In the genomic region with DNA sequence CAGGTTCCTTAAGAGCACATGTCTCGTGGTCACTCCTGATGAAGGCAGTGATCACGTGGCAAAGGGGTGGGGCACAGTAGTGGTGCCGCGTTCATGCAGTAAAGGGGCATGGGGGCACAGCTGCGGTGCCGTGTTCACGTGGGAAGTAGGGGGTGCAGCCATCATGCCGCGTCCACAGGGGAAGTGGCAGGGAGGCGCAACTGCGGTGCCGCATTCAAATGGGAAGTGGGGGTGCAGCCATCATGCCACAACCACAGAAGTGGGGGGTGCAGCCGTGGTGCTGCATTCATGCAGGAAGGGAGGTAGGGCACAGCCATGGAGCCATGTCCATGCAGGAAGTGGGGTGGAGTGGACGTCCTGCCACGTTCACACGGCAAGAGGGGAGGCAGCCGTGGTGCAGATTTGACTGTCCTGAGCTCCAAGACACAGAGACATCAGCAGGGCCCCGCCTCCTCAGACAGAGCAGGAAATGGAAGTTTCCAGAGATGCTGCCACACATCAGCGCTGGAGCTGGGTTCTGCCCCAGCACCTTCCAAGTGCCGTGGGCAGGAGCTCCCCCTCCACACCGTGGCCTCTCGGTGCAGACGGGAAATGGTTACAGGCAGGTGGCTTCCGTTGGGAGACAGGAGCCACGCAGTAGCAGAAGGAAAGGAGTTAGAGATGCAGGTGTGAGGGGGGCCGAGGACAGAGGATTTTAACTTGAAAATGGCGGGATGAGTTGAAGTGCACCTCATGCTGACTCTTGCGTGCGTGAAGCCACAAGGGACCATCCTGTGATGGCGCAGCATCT, we compare ENCODE assay signal across 8 cellular contexts.
A peak's percentile ranks its signal among the peaks of the same experiment; 100 is the strongest.
DNase-seq lines count a peak whose midpoint lies in the region; ATAC-seq and TF ChIP-seq lines count a peak whose summit lies in the region.

No MANE protein-coding gene starts in this region.

- H3K27me3 Mint-ChIP-seq in IgD-negative memory B cell (peaks cover 13% of the 10 kb centered on the region), nephron progenitor cell (ENCODE audit: low read depth, poor library complexity) (no peaks in the 10 kb centered on the region)
- H3K27me3 Mint-ChIP-seq in stimulated activated naive CD8-positive, alpha-beta T cell treated with anti-CD3 and anti-CD28 coated beads, Interleukin-15, Interleukin-2, amounts not matched to agents 100 ng/mL and 50 ng/mL, for 24 hours: no peaks in the 10 kb centered on the region

- no peak for ATAC-seq in HG03469 (IDR thresholded peaks at IDR 0.05; ENCODE audit: unreplicated experiment)

- DNase-seq in activated T-cell treated with anti-CD3 and anti-CD28 coated beads, Interleukin-2, amount 50 U/mL, for 1 hour: peak; percentile 61
- peak; percentile 69 for DNase-seq in medulla oblongata (ENCODE audit: extremely low spot score)
- DNase-seq in nephron progenitor cell: no peak
- no peak for DNase-seq in NCI-H128 (lab: John Stamatoyannopoulos, UW; ENCODE audit: unreplicated experiment)
- no peak for DNase-seq in HUDEP-2 (lab: John Stamatoyannopoulos, UW; ENCODE audit: unreplicated experiment in 76 of 76)

- H3K9me3 Mint-ChIP-seq in IgD-negative memory B cell: no peaks in the 10 kb centered on the region
- H3K9me3 Mint-ChIP-seq in stimulated activated naive CD8-positive, alpha-beta T cell treated with anti-CD3 and anti-CD28 coated beads, Interleukin-15, Interleukin-2, amounts not matched to agents 100 ng/mL and 50 ng/mL, for 24 hours: no peaks in the 10 kb centered on the region
- no peaks in the 10 kb centered on the region for H3K9me3 Mint-ChIP-seq in nephron progenitor cell

- H3K4me1 Mint-ChIP-seq in IgD-negative memory B cell (peaks cover 46 to 62% (median 51%) of the 10 kb centered on the region in 3 donors), nephron progenitor cell (peaks cover 12% of the 10 kb centered on the region)
- H3K4me1 Mint-ChIP-seq in stimulated activated naive CD8-positive, alpha-beta T cell treated with anti-CD3 and anti-CD28 coated beads, Interleukin-15, Interleukin-2, amounts not matched to agents 100 ng/mL and 50 ng/mL, for 24 hours (ENCODE audit: low read depth): peaks cover 55% of the 10 kb centered on the region

- H3K27ac Mint-ChIP-seq in IgD-negative memory B cell (peak overlapping the region; percentile 75 to 88 (median 87)), nephron progenitor cell (no peak overlapping the region)
- H3K27ac Mint-ChIP-seq in stimulated activated naive CD8-positive, alpha-beta T cell treated with anti-CD3 and anti-CD28 coated beads, Interleukin-15, Interleukin-2, amounts not matched to agents 100 ng/mL and 50 ng/mL, for 24 hours: peak overlapping the region; percentile 83

- TF ChIP-seq CTCF in nephron progenitor cell (IDR thresholded peaks at IDR 0.05): no peak

- H3K36me3 Mint-ChIP-seq in IgD-negative memory B cell: peaks cover 4% of the 10 kb centered on the region
- no peaks in the 10 kb centered on the region for H3K36me3 Mint-ChIP-seq in stimulated activated naive CD8-positive, alpha-beta T cell treated with anti-CD3 and anti-CD28 coated beads, Interleukin-15, Interleukin-2, amounts not matched to agents 100 ng/mL and 50 ng/mL, for 24 hours (ENCODE audit: low read depth)
- peaks cover 18% of the 10 kb centered on the region for H3K36me3 Mint-ChIP-seq in nephron progenitor cell (ENCODE audit: low read depth)

- H3K4me3 Mint-ChIP-seq in IgD-negative memory B cell (peak overlapping the region; percentile 70 to 97 (median 88)), nephron progenitor cell (no peak overlapping the region)
- peak overlapping the region; percentile 60 for H3K4me3 Mint-ChIP-seq in stimulated activated naive CD8-positive, alpha-beta T cell treated with anti-CD3 and anti-CD28 coated beads, Interleukin-15, Interleukin-2, amounts not matched to agents 100 ng/mL and 50 ng/mL, for 24 hours

Comparison
In these comparisons a context has a peak if more than half of its experiments do, and no peak if none do; other contexts are left out.
1. DNase-seq: peak in activated T-cell treated with anti-CD3 and anti-CD28 coated beads, Interleukin-2, amount 50 U/mL, for 1 hour (single experiment) and medulla oblongata (single experiment); none in nephron progenitor cell (single experiment), NCI-H128 (single experiment) and HUDEP-2 (0 of 76).